Comparison of ENCODE assay signal across 13 cellular contexts in the genomic region with DNA sequence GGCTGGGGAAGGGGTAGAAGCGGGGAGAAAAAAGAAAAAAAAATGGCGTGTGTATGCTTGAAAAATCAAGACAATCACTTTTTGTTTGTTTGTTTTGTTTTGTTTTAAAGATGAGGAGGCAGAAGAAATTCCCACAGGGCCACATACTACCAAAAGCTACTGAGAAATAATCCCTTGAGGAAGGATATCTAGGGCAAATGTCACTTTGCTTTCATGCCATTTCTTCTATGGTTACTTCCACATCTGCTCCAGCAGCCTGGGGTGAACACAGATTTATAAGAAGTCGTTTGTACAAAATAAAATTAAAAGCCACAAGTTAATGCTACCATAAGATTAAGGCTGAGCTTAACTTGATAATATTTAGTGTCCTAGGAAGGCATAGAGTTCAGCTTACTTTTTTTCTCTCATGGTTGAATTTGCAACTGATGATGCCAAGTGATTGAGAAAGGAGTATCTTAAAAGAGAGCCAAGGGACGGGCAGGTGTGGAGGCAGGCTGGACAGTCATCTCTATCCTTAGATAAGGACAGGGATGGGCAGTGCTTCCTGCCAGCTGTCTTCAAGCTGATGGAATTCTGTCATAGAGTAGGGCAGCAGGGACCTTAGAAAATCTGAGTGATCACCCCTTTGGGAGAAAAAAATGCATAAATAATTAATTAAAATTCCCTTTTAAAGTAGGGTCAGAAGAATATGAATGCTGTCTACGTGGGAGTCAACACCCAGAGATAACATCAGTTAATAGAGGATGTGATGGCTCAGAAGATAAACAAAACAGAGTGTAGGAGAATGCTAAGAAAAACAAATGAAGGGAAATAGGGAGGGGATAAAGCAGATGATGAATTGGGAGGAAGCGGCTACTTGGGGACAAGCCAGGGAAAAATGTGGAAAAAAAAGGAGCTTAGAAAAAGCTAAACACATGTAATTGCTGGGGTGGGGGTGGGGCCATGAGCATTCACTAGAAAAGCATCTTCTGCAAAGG. TPM values are rescaled to one million over a fixed set of nuclear protein-coding genes. Genes with fewer than 3 reads are reported as not detected.
A peak's percentile ranks its signal among the peaks of the same experiment; 100 is the strongest.
DNase-seq lines count a peak whose midpoint lies in the region; ATAC-seq, FAIRE-seq and TF ChIP-seq lines count a peak whose summit lies in the region.
"Had no signal": no experiment of that assay in that cellular context is flagged by ENCODE, and none has a peak within 500 bp of the region (broad histone marks: within the 10 kb centered on the region; RNA-seq: fewer than 3 reads in every experiment).

No MANE protein-coding gene starts in this region.

- H3K36me3 Mint-ChIP-seq in GM23338 (ENCODE audit: low read depth) = no peaks in the 10 kb centered on the region
- H3K36me3 Mint-ChIP-seq in activated naive CD4-positive, alpha-beta T cell treated with anti-CD3 and anti-CD28 coated beads, Interleukin-2, amount 10 ng/mL, durations not matched to agents 7 days and 5 days = no peaks in the 10 kb centered on the region

- peak overlapping the region; percentile 54 for H3K4me2 ChIP-seq in A549
- H3K4me2 ChIP-seq in GM23338 = 0 out of 2 replicates have a peak overlapping the region, but pooled peaks have one; percentile 17

- no peak for TF ChIP-seq RAD21 in A549 (conservative IDR thresholded peaks at IDR 0.05 in 1 of 2, IDR thresholded peaks at IDR 0.05 in 1 of 2)

- H3K79me2 ChIP-seq in GM23338 (replicated peaks; ENCODE audit: insufficient read depth) = no peaks in the 10 kb centered on the region

- H3K9me2 ChIP-seq in GM23338 (ENCODE audit: insufficient read depth) = 0 out of 2 replicates have a peak, but pooled peaks cover 4% of the 10 kb centered on the region

- H3K27me3 ChIP-seq in GM23338 (ENCODE audit: insufficient read depth) (no peaks in the 10 kb centered on the region), adrenal gland (no peaks in the 10 kb centered on the region)

- TF ChIP-seq EP300 in A549 (IDR thresholded peaks at IDR 0.05) = no peak; a peak in 1 of 5 replicates

- FAIRE-seq in A549 (lab: Jason Lieb, UNC) = no peak

- H3F3A ChIP-seq in GM23338 (replicated peaks; ENCODE audit: low read depth) = no peaks in the 10 kb centered on the region

- H3K4me1 Mint-ChIP-seq in GM23338 = peaks cover 14% of the 10 kb centered on the region
- H3K4me1 Mint-ChIP-seq in activated naive CD4-positive, alpha-beta T cell treated with anti-CD3 and anti-CD28 coated beads, Interleukin-2, amount 10 ng/mL, durations not matched to agents 7 days and 5 days = peaks cover 3% of the 10 kb centered on the region

- peaks cover 23% of the 10 kb centered on the region for H3K4me1 ChIP-seq in A549
- H3K4me1 ChIP-seq in GM23338 (ENCODE audit: insufficient read depth) = peaks cover 7% of the 10 kb centered on the region; the same call in 1 of the 2 replicates
- peaks cover 0 to 3% of the 10 kb centered on the region in 2 donors for H3K4me1 ChIP-seq in adrenal gland (replicated peaks in 1 of 2)

- WGBS in A549 (ENCODE audit: missing lambda C conversion rate) = 28% methylated on average over 6 of the region's 6 CpGs
- 45 to 52% (median 50%) methylated on average over 6 of the region's 6 CpGs for WGBS in adrenal gland, 4 donors

- H3K27ac ChIP-seq in A549 (no peak overlapping the region), GM23338 (ENCODE audit: low read depth) (no peak overlapping the region), adrenal gland (no peak overlapping the region)
- H3K27ac ChIP-seq: HL-60 had no signal

- peak; percentile 48 to 66; a peak in 5 of 6 replicates for ATAC-seq in A549
- ATAC-seq in GM23338 = no peak
- no peak for ATAC-seq in HG02588 (IDR thresholded peaks at IDR 0.05; ENCODE audit: unreplicated experiment)

- H3K9me3 ChIP-seq in A549 (no peaks in the 10 kb centered on the region), adrenal gland (replicated peaks in 1 of 3) (no peaks in the 10 kb centered on the region)

- H3K4me3 ChIP-seq in A549 (no peak overlapping the region), GM23338 (no peak overlapping the region), adrenal gland (no peak overlapping the region)

- DNase-seq in A549 (ENCODE audit: low read depth in 1 of 2, low spot score in 1 of 2) (peak in 1 of 2 experiments; percentile 62), GM23338 (ENCODE audit: low spot score) (no peak), adrenal gland (peak in 4 of 7 donors; percentile 12 to 29 (median 20)), kidney glomerular epithelial cell (lab: John Stamatoyannopoulos, UW) (peak; percentile 96), HUDEP-2 (lab: John Stamatoyannopoulos, UW; ENCODE audit: unreplicated experiment in 76 of 76) (no peak), amygdala (lab: John Stamatoyannopoulos, UW) (no peak)
- no peak for DNase-seq in activated naive CD4-positive, alpha-beta T cell treated with anti-CD3 and anti-CD28 coated beads, Interleukin-2, amount 10 ng/mL, durations not matched to agents 7 days and 5 days
- DNase-seq: C1 segment of cervical spinal cord; head of caudate nucleus; NCI-H1417; stimulated activated CD4-positive, alpha-beta T cell treated with anti-CD3 and anti-CD28 coated beads, Interleukin-15, amount 100 ng/mL, for 24 hours had no signal

- H3K4me3 Mint-ChIP-seq in GM23338 = no peak overlapping the region
- no peak overlapping the region for H3K4me3 Mint-ChIP-seq in activated naive CD4-positive, alpha-beta T cell treated with anti-CD3 and anti-CD28 coated beads, Interleukin-2, amount 10 ng/mL, durations not matched to agents 7 days and 5 days

- POLR2A ChIA-PET in A549 (lab: Yijun Ruan, JAX) = interaction anchor here (0.7 kb wide), 1 partner anchor 122 kb away, joined by 3 read pairs; no protein-coding TSS in a partner anchor

- H3K27ac Mint-ChIP-seq in GM23338 = no peak overlapping the region
- no peak overlapping the region for H3K27ac Mint-ChIP-seq in activated naive CD4-positive, alpha-beta T cell treated with anti-CD3 and anti-CD28 coated beads, Interleukin-2, amount 10 ng/mL, durations not matched to agents 7 days and 5 days

- H3K27me3 Mint-ChIP-seq in GM23338 (ENCODE audit: insufficient read depth, low read depth, poor library complexity) = no peaks in the 10 kb centered on the region
- peaks cover 26% of the 10 kb centered on the region for H3K27me3 Mint-ChIP-seq in activated naive CD4-positive, alpha-beta T cell treated with anti-CD3 and anti-CD28 coated beads, Interleukin-2, amount 10 ng/mL, durations not matched to agents 7 days and 5 days

- intact Hi-C loops in adrenal gland (cut with DNase I) = no loop called here

- TF ChIP-seq POLR2A in A549 (IDR thresholded peaks at IDR 0.05; ENCODE audit: low read length) = no peak
- no peak for TF ChIP-seq POLR2A in adrenal gland (IDR thresholded peaks at IDR 0.05)

- 0 out of 2 replicates have a peak overlapping the region, but pooled peaks have one; percentile 6 for H2AFZ ChIP-seq in GM23338

- no peak for TF ChIP-seq CTCF in A549 (IDR thresholded peaks at IDR 0.05)
- TF ChIP-seq CTCF in GM23338 (conservative IDR thresholded peaks at IDR 0.05; ENCODE audit: low read depth in 2 of 2) = no peak
- no peak for TF ChIP-seq CTCF in adrenal gland (IDR thresholded peaks at IDR 0.05)

- no peaks in the 10 kb centered on the region for H3K9me3 Mint-ChIP-seq in GM23338
- no peaks in the 10 kb centered on the region for H3K9me3 Mint-ChIP-seq in activated naive CD4-positive, alpha-beta T cell treated with anti-CD3 and anti-CD28 coated beads, Interleukin-2, amount 10 ng/mL, durations not matched to agents 7 days and 5 days

- CTCF ChIA-PET in A549 (lab: Yijun Ruan, JAX) = interaction anchor here (1.1 kb wide), 1 partner anchor 58 kb away, joined by 3 read pairs; no protein-coding TSS in a partner anchor
- CTCF ChIA-PET in activated naive CD4-positive, alpha-beta T cell treated with anti-CD3 and anti-CD28 coated beads, Interleukin-2, amount 10 ng/mL, durations not matched to agents 7 days and 5 days (lab: Charles Lee) = no interaction called here

- no peaks in the 10 kb centered on the region for H4K20me1 ChIP-seq in GM23338 (replicated peaks; ENCODE audit: insufficient read depth)

- H3K36me3 ChIP-seq in GM23338 (ENCODE audit: insufficient read depth) (no peaks in the 10 kb centered on the region), adrenal gland (replicated peaks in 1 of 2) (no peaks in the 10 kb centered on the region)

TF ChIP-seq in A549, 52 proteins besides CTCF, POLR2A, EP300 and RAD21:
- peak; percentile 44; the same call in 1 of the 2 replicates for TF ChIP-seq HOXB5 (CRISPR knock-in tag; IDR thresholded peaks at IDR 0.05)
- peak; percentile 34; the same call in 1 of the 2 replicates for TF ChIP-seq JUNB (IDR thresholded peaks at IDR 0.05)
- TF ChIP-seq NFE2L2 (conservative IDR thresholded peaks at IDR 0.05; ENCODE audit: low read length) = no peak
- TF ChIP-seq GATA3 (IDR thresholded peaks at IDR 0.05; ENCODE audit: borderline replicate concordance) = peak; percentile 94
- TF ChIP-seq FOSL2 (IDR thresholded peaks at IDR 0.05) = no peak
- TF ChIP-seq FOSL2 (CRISPR knock-in tag; IDR thresholded peaks at IDR 0.05) = peak; percentile 43

TF ChIP-seq in GM23338, 12 proteins besides CTCF, POLR2A, EP300 and RAD21 (continues in another document):
- no peak for TF ChIP-seq CREB1 (CRISPR knock-in tag; IDR thresholded peaks at IDR 0.05; ENCODE audit: low read depth)
- TF ChIP-seq STAT1 (IDR thresholded peaks at IDR 0.05; ENCODE audit: unreplicated experiment) = no peak

RNA-seq across cellular contexts. Expression of gene DYRK2, which starts 57.1 kb away (rescaled TPM):
- 17.2 and 20.7 TPM in 2 replicates for polyA plus RNA-seq in A549 (2011; rRNA removed)
- 13.6 and 19.5 TPM in 2 replicates for polyA plus RNA-seq in A549 (2012; cell fraction: cytosol; rRNA removed)
- 11.3 and 16.7 TPM in 2 replicates for polyA plus RNA-seq in A549 (2012; cell fraction: nucleus; rRNA removed)
- polyA plus RNA-seq in A549 (2017; fragmentation: RNase III; extraction: RNeasy Plus Mini Kit Qiagen cat#74134 plus additional on column Dnase treatment) = 8.2 to 9.1 TPM (median 8.4 TPM) in 3 replicates
- polyA minus RNA-seq in A549 (2011; rRNA and poly(A)+ RNA removed) = 60.1 and 68.9 TPM in 2 replicates
- total RNA-seq in GM23338 (2014; rRNA removed; shearing (Covaris generic)) = 30.4 and 34.1 TPM in 2 replicates
- polyA plus RNA-seq in GM23338 (2016; fragmentation: Nextera tagmentation; extraction: Ambion mirVana) = 6.9 and 7.1 TPM in 2 replicates
- 10 to 100 TPM in 6 of 8 donors, 1 to 10 TPM in 2; 8.2 to 22.4 (median 16.6) TPM for total RNA-seq in adrenal gland
- polyA plus RNA-seq in adrenal gland = 1 to 10 TPM; 2.8 to 7.9 (median 6.3) TPM

Comparison
In these comparisons a context has a peak if more than half of its experiments do, and no peak if none do; other contexts are left out.
1. ATAC-seq: peak in A549 (2 of 2); none in GM23338 (single experiment) and HG02588 (single experiment).
2. DNase-seq: peak in adrenal gland (4 of 7) and kidney glomerular epithelial cell (single experiment); none in GM23338 (single experiment), HUDEP-2 (0 of 76), activated naive CD4-positive, alpha-beta T cell treated with anti-CD3 and anti-CD28 coated beads, Interleukin-2, amount 10 ng/mL, durations not matched to agents 7 days and 5 days (single experiment) and amygdala (0 of 56).